In genomic region chr11:2707736-2708135, GRCh38 we compare ENCODE assay signal across 13 cellular contexts.
"Had no signal": no experiment of that assay in that cellular context is flagged by ENCODE, and none has a peak within 500 bp of the region (broad histone marks: within the 10 kb centered on the region; RNA-seq: fewer than 3 reads in every experiment).

No MANE protein-coding gene starts in this region.

- DNase-seq: activated naive CD4-positive, alpha-beta T cell; activated naive CD8-positive, alpha-beta T cell treated with anti-CD3 and anti-CD28 coated beads, Interleukin-2, amount 10 ng/mL, durations not matched to agents 7 days and 5 days; dorsolateral prefrontal cortex; endodermal cell; occipital lobe; stimulated activated CD4-positive, alpha-beta T cell treated with anti-CD3 and anti-CD28 coated beads, Interleukin-2, amount 100 ng/mL, for 48 hours had no signal

- H3K36me3 Mint-ChIP-seq: natural killer cell treated with Interleukin-12 subunit alpha and Interleukin-12 subunit beta and Interleukin-15 and Interleukin-18, amount 100 ng/mL, for 72 hours had no signal

- H3K4me1 ChIP-seq: prostate gland, SJSA1 had no signal

- H3K9me3 Mint-ChIP-seq: natural killer cell treated with Interleukin-12 subunit alpha and Interleukin-12 subunit beta and Interleukin-15 and Interleukin-18, amount 100 ng/mL, for 72 hours had no signal

- H3K4me1 Mint-ChIP-seq: activated naive CD8-positive, alpha-beta T cell treated with anti-CD3 and anti-CD28 coated beads, Interleukin-2, amount 10 ng/mL, durations not matched to agents 7 days and 5 days had no signal

- H3K27me3 Mint-ChIP-seq: activated naive CD8-positive, alpha-beta T cell treated with anti-CD3 and anti-CD28 coated beads, Interleukin-2, amount 10 ng/mL, durations not matched to agents 7 days and 5 days; memory B cell; stimulated activated memory B cell treated with anti-CD40 and anti-IgM and Interleukin-4, amounts not matched to agents 10 μg/mL and 1 μg/mL and 100 μg/mL, for 72 hours had no signal

- H3K9me3 ChIP-seq: prostate gland had no signal

- H3K36me3 ChIP-seq: prostate gland, SJSA1, tibial nerve had no signal

- ATAC-seq: activated CD4-positive, CD25-positive, alpha-beta regulatory T cell treated with anti-CD3 and anti-CD28 coated beads, Interleukin-2, amount 50 U/mL, for 24 hours; stimulated activated memory B cell treated with anti-CD40 and anti-IgM and Interleukin-4, amounts not matched to agents 10 μg/mL and 1 μg/mL and 100 μg/mL, for 72 hours had no signal

- H3K27ac ChIP-seq: prostate gland, SJSA1 had no signal

- H3K27me3 ChIP-seq: dorsolateral prefrontal cortex, tibial nerve had no signal

- H3K4me3 ChIP-seq: dorsolateral prefrontal cortex, prostate gland, SJSA1 had no signal

- H3K4me3 Mint-ChIP-seq: activated naive CD8-positive, alpha-beta T cell treated with anti-CD3 and anti-CD28 coated beads, Interleukin-2, amount 10 ng/mL, durations not matched to agents 7 days and 5 days; endodermal cell; memory B cell; natural killer cell treated with Interleukin-12 subunit alpha and Interleukin-12 subunit beta and Interleukin-15 and Interleukin-18, amount 100 ng/mL, for 72 hours; stimulated activated memory B cell treated with anti-CD40 and anti-IgM and Interleukin-4, amounts not matched to agents 10 μg/mL and 1 μg/mL and 100 μg/mL, for 72 hours had no signal

- H3K27ac Mint-ChIP-seq: activated naive CD8-positive, alpha-beta T cell treated with anti-CD3 and anti-CD28 coated beads, Interleukin-2, amount 10 ng/mL, durations not matched to agents 7 days and 5 days; endodermal cell; memory B cell; natural killer cell treated with Interleukin-12 subunit alpha and Interleukin-12 subunit beta and Interleukin-15 and Interleukin-18, amount 100 ng/mL, for 72 hours; stimulated activated memory B cell treated with anti-CD40 and anti-IgM and Interleukin-4, amounts not matched to agents 10 μg/mL and 1 μg/mL and 100 μg/mL, for 72 hours had no signal
